In the genomic region with DNA sequence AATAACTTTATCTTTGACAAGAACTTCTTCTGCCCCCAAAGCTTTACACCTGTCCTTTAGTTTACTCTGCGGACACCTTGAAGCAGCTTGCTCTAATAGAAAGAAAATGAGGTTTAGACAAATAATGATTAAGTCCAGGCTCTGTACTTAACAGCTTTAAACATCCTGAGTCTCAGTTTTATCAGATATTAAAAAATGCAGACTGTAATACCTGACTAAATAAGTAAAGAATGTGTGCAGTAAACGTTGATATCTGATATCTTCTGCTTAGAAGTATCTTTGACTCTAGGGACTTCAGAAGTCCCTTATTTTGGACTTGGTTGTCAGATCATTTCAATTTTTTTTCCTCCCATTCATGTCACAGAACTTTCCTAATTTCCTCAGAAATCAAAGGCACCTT, we compare ENCODE assay signal across 28 cellular contexts.
A peak's percentile ranks its signal among the peaks of the same experiment; 100 is the strongest.
DNase-seq lines count a peak whose midpoint lies in the region; ATAC-seq, FAIRE-seq and TF ChIP-seq lines count a peak whose summit lies in the region.
"Had no signal": no experiment of that assay in that cellular context is flagged by ENCODE, and none has a peak within 500 bp of the region (broad histone marks: within the 10 kb centered on the region; RNA-seq: fewer than 3 reads in every experiment).

No MANE protein-coding gene starts in this region.

- FAIRE-seq in H54 (lab: Jason Lieb, UNC) = peak; percentile 66
- FAIRE-seq: A549, GM12878, GM19239 had no signal

- intact Hi-C loops in PC-3 (cut with micrococcal nuclease) = loop anchor here (2.0 to 5.0 kb wide), 2 partner anchors 112 to 140 kb away; no protein-coding TSS in a partner anchor

- TF ChIP-seq CTCF in PC-3 (conservative IDR thresholded peaks at IDR 0.05; ENCODE audit: low read depth, low read length) (no peak), endodermal cell (conservative IDR thresholded peaks at IDR 0.05) (no peak)

- H3K4me3 Mint-ChIP-seq in endodermal cell = no peak overlapping the region
- H3K4me3 Mint-ChIP-seq: CD4-positive, alpha-beta memory T cell; IgD-negative memory B cell; T-helper 1 cell treated with Interleukin-12 subunit alpha and Interleukin-12 subunit beta and Interleukin-4 antibody, amounts not matched to agents 30 μg/mL and 1 μg/mL, for 36 hours had no signal

- peak; percentile 87 for ATAC-seq in PC-3
- no peak for ATAC-seq in HG02678 (IDR thresholded peaks at IDR 0.05; ENCODE audit: unreplicated experiment)
- ATAC-seq in GM19023 (IDR thresholded peaks at IDR 0.05; ENCODE audit: unreplicated experiment) = no peak
- ATAC-seq: A549, GM12878 had no signal

- H3K36me3 ChIP-seq in PC-3 (ENCODE audit: low read depth, low read length) = no peaks in the 10 kb centered on the region
- H3K36me3 ChIP-seq in endodermal cell (ENCODE audit: control insufficient read depth, insufficient read depth, low read length) = no peaks in the 10 kb centered on the region

- CTCF ChIA-PET in PC-3 (lab: Charles Lee) = no interaction called here

- H3K79me2 ChIP-seq in PC-3 (ENCODE audit: low read length) = no peaks in the 10 kb centered on the region

- H3K9me2 ChIP-seq in PC-3 (replicated peaks; ENCODE audit: low read length) = no peaks in the 10 kb centered on the region

- H3K4me1 Mint-ChIP-seq in endodermal cell = no peaks in the 10 kb centered on the region
- H3K4me1 Mint-ChIP-seq: CD4-positive, alpha-beta memory T cell; IgD-negative memory B cell had no signal

- peak overlapping the region; percentile 70 for H3K4me2 ChIP-seq in PC-3 (ENCODE audit: low read length)
- H3K4me2 ChIP-seq: A549, PC-9 had no signal

- BruUV-seq in PC-3 (replicated peaks; lab: Mats Ljungman, UMichigan) = no TSS peak

- peak overlapping the region; percentile 45 for H3K27ac ChIP-seq in PC-3 (ENCODE audit: low read length)
- no peak overlapping the region for H3K27ac ChIP-seq in endodermal cell (ENCODE audit: low read depth, low read length)
- H3K27ac ChIP-seq: A549, PC-9 had no signal

- WGBS in endodermal cell (ENCODE audit: insufficient coverage in 1 of 2, insufficient read length in 1 of 2), 2 experiments = 90% methylated on average over 2 of the region's 2 CpGs; no CpG with 5 or more reads in 1 of the 2 experiments

- no peaks in the 10 kb centered on the region for H3K36me3 Mint-ChIP-seq in endodermal cell (ENCODE audit: low read depth)
- H3K36me3 Mint-ChIP-seq: CD4-positive, alpha-beta memory T cell; IgD-negative memory B cell had no signal

- no peak overlapping the region for H2AFZ ChIP-seq in PC-3 (ENCODE audit: low read length)
- H2AFZ ChIP-seq: PC-9 had no signal

- H3K27me3 ChIP-seq in PC-3 (ENCODE audit: low read length) (no peaks in the 10 kb centered on the region), endodermal cell (ENCODE audit: control insufficient read depth, insufficient read depth, low read length, poor library complexity, severe bottlenecking) (no peaks in the 10 kb centered on the region)

- peaks cover 44% of the 10 kb centered on the region for H3K4me1 ChIP-seq in PC-3 (ENCODE audit: insufficient read depth, low read length)
- H3K4me1 ChIP-seq in endodermal cell (ENCODE audit: control insufficient read depth, insufficient read depth, low read length) = peaks cover 8% of the 10 kb centered on the region
- H3K4me1 ChIP-seq: A549 had no signal

- H3K27me3 Mint-ChIP-seq in endodermal cell (ENCODE audit: insufficient read depth) = no peaks in the 10 kb centered on the region
- H3K27me3 Mint-ChIP-seq: CD4-positive, alpha-beta memory T cell; IgD-negative memory B cell had no signal

- TF ChIP-seq POLR2A in H54 (IDR thresholded peaks at IDR 0.05; ENCODE audit: low read depth, low read length) = no peak

- POLR2A ChIA-PET in PC-3 (lab: Charles Lee; ENCODE audit: unreplicated experiment) = interaction anchor here (0.5 kb wide), 1 partner anchor 39 kb away, joined by 4 read pairs; no protein-coding TSS in a partner anchor

- peaks cover 10% of the 10 kb centered on the region for H3F3A ChIP-seq in PC-3 (ENCODE audit: low read length, unreplicated experiment)

- H3K9ac ChIP-seq in PC-3 (ENCODE audit: low read length) = no peak overlapping the region
- H3K9ac ChIP-seq in endodermal cell (ENCODE audit: extremely low read depth, low read length, poor library complexity, severe bottlenecking) = no peak overlapping the region

- H4K20me1 ChIP-seq in PC-3 (ENCODE audit: low read length) = no peaks in the 10 kb centered on the region

- DNase-seq in H54 (ENCODE audit: insufficient read length, low spot score) (no peak), PC-3 (peak; percentile 86), endodermal cell (no peak), activated gamma-delta T cell treated with Interleukin-2 at 50 U/mL for 16 hours (no peak), NCI-H748 (lab: John Stamatoyannopoulos, UW; ENCODE audit: unreplicated experiment) (no peak)
- DNase-seq: C1 segment of cervical spinal cord; CD4-positive, alpha-beta memory T cell; COR-L47; GDM1; H7; NCI-H1092; NCI-H1436 treated with DMSO at 0.1 percent for 48 hours; NCI-H1930; NCI-H2107; NCI-H446; NCI-H524 treated with DMSO at 0.1 percent for 48 hours; NCI-H82; NK-92 treated with Interleukin-12 subunit alpha and Interleukin-12 subunit beta, amount 100 ng/mL, for 24 hours; PC-9; Right ventricle myocardium superior; SW 1271 had no signal

- H3K27ac Mint-ChIP-seq in endodermal cell = no peak overlapping the region
- H3K27ac Mint-ChIP-seq: CD4-positive, alpha-beta memory T cell; IgD-negative memory B cell; T-helper 1 cell treated with Interleukin-12 subunit alpha and Interleukin-12 subunit beta and Interleukin-4 antibody, amounts not matched to agents 30 μg/mL and 1 μg/mL, for 36 hours had no signal

- peak overlapping the region; percentile 10; the same call in 1 of the 2 replicates for H3K4me3 ChIP-seq in PC-3 (ENCODE audit: low read length)
- H3K4me3 ChIP-seq in endodermal cell (ENCODE audit: low read length) = peak overlapping the region; percentile 5
- H3K4me3 ChIP-seq: A549, GM12878, PC-9 had no signal

- H3K9me3 ChIP-seq in PC-3 (ENCODE audit: low read length) = no peaks in the 10 kb centered on the region
- no peaks in the 10 kb centered on the region for H3K9me3 ChIP-seq in endodermal cell (ENCODE audit: control insufficient read depth, low read length)
- H3K9me3 ChIP-seq: A549 had no signal

- no peaks in the 10 kb centered on the region for H3K9me3 Mint-ChIP-seq in endodermal cell
- H3K9me3 Mint-ChIP-seq: T-helper 1 cell treated with Interleukin-12 subunit alpha and Interleukin-12 subunit beta and Interleukin-4 antibody, amounts not matched to agents 30 μg/mL and 1 μg/mL, for 36 hours had no signal
